In the genomic region with DNA sequence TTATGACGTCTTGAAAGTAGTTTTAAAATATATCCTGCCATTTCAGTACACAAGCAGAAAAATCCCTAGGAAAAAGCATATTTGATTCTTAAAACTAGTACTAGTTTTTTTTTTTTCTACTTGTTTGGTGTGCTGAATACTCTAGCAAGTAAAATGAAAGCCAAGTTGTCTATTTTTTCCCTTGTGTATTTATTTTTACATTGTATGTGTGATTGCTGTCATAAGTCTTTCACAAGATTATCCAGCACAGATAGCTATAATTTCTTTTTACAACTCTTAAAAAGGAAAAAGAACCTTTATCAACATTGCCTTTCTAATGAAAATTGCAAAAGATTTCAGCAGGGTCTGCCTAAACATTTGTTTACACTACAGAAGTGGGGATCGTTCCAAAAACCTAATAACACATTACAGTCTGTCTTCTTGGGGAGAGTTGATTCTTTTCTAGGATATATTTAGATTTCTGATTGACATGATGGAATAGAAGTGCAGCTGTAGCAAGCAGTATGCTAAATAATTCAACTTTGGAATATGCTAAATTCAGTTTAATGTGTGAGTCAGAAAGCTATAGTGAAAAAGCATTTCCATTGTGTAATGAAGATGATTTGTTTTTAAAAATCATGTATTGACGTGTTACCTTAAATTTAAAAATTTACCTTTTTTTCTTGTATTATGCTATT, we compare ENCODE assay signal across 9 cellular contexts. TPM values are rescaled to one million over a fixed set of nuclear protein-coding genes. Genes with fewer than 3 reads are reported as not detected.
DNase-seq lines count a peak whose midpoint lies in the region; ATAC-seq and TF ChIP-seq lines count a peak whose summit lies in the region.
"Had no signal": no experiment of that assay in that cellular context is flagged by ENCODE, and none has a peak within 500 bp of the region (broad histone marks: within the 10 kb centered on the region; RNA-seq: fewer than 3 reads in every experiment).

No MANE protein-coding gene starts in this region.

- H3K27ac ChIP-seq in HUES6 (ENCODE audit: low read depth, low read length) (no peak overlapping the region), mammary epithelial cell (ENCODE audit: insufficient read depth, low read depth, low read length) (peak overlapping the region; percentile 92), muscle layer of colon (ENCODE audit: low read depth, low read length) (no peak overlapping the region)

- 2% methylated on average over 3 of the region's 3 CpGs for WGBS in mammary epithelial cell (ENCODE audit: low coverage, missing lambda C conversion rate)

- DNase-seq in AG09309 (ENCODE audit: low read depth) (no peak), mammary epithelial cell (no peak), NCI-H2171 treated with DMSO at 0.1 percent for 48 hours (lab: John Stamatoyannopoulos, UW) (no peak)
- DNase-seq: NCI-H1436 treated with DMSO at 0.1 percent for 48 hours had no signal

- BruUV-seq in mammary epithelial cell (replicated peaks; lab: Mats Ljungman, UMichigan) = no TSS peak

- H4K20me1 ChIP-seq in mammary epithelial cell (ENCODE audit: insufficient read depth, low read length) = peaks cover 5% of the 10 kb centered on the region

- peak overlapping the region; percentile 86 for H3K4me2 ChIP-seq in mammary epithelial cell (ENCODE audit: insufficient read depth, low read depth, low read length)

- TF ChIP-seq CTCF in AG09309 (IDR thresholded peaks at IDR 0.05; ENCODE audit: control insufficient read depth, insufficient read depth, low read depth, low read length, missing control alignments) = no peak
- no peak for TF ChIP-seq CTCF in mammary epithelial cell (conservative IDR thresholded peaks at IDR 0.05 in 1 of 2, IDR thresholded peaks at IDR 0.05 in 1 of 2; ENCODE audit: extremely low read depth in 1 of 2, insufficient read depth in 1 of 2, low read depth in 1 of 2, low read length in 2 of 2)

- H3K79me2 ChIP-seq in mammary epithelial cell (ENCODE audit: insufficient read depth, low read length) = peaks cover 89% of the 10 kb centered on the region

- H3K36me3 ChIP-seq in HUES6 (ENCODE audit: control insufficient read depth, insufficient read depth, low read length) (peaks cover 11% of the 10 kb centered on the region), mammary epithelial cell (ENCODE audit: insufficient read depth, low read length) (peaks cover 2% of the 10 kb centered on the region), muscle layer of colon (ENCODE audit: insufficient read depth, low read length) (no peaks in the 10 kb centered on the region)

- CTCF ChIA-PET in mammary epithelial cell (lab: Charles Lee; ENCODE audit: low non-redundant PET) = interaction anchor here (0.6 to 1.4 kb wide), 3 partner anchors 43 to 464 kb away, joined by 3 to 5 read pairs (median 3); no protein-coding TSS in a partner anchor

- ATAC-seq in HG02973 (IDR thresholded peaks at IDR 0.05; ENCODE audit: unreplicated experiment) (no peak), GM21367 (IDR thresholded peaks at IDR 0.05; ENCODE audit: unreplicated experiment) (no peak), HG03457 (IDR thresholded peaks at IDR 0.05; ENCODE audit: unreplicated experiment) (no peak)

- in situ Hi-C loops in mammary epithelial cell (cut with MboI; ENCODE audit: low sequenced_read_pairs in 2 of 2) = loop anchor here in 1 of 2 donors (5.0 kb wide), 1 partner anchor 46 kb away; no protein-coding TSS in a partner anchor

- H3K9me3 ChIP-seq in HUES6 (ENCODE audit: control insufficient read depth, insufficient read depth, low read depth, low read length) (no peaks in the 10 kb centered on the region), mammary epithelial cell (replicated peaks; ENCODE audit: insufficient read depth, low read length) (no peaks in the 10 kb centered on the region), muscle layer of colon (ENCODE audit: low read length) (no peaks in the 10 kb centered on the region)

- H3K4me3 ChIP-seq in AG09309 (ENCODE audit: control insufficient read depth, low read depth, low read length) (peak overlapping the region; percentile 85), HUES6 (ENCODE audit: low read depth, low read length) (peak overlapping the region; percentile 93), mammary epithelial cell (replicated peaks in 1 of 3; ENCODE audit: insufficient read depth in 1 of 3, low read depth in 2 of 3, low read length in 3 of 3) (peak overlapping the region; percentile 87 to 97 (median 96)), muscle layer of colon (ENCODE audit: low read depth in 1 of 2, low read length in 2 of 2) (peak overlapping the region in 1 of 2 donors; percentile 93)

- H3K27me3 ChIP-seq in HUES6 (ENCODE audit: control insufficient read depth, insufficient read depth, low read length) = no peaks in the 10 kb centered on the region
- no peaks in the 10 kb centered on the region for H3K27me3 ChIP-seq in mammary epithelial cell (ENCODE audit: insufficient read depth, low read length)
- no peaks in the 10 kb centered on the region for H3K27me3 ChIP-seq in muscle layer of colon (ENCODE audit: control insufficient read depth in 1 of 2, insufficient read depth in 2 of 2, low read length in 2 of 2)

- H2AFZ ChIP-seq in mammary epithelial cell (ENCODE audit: low read depth, low read length) = no peak overlapping the region

- H3K4me1 ChIP-seq in HUES6 (ENCODE audit: control insufficient read depth, insufficient read depth, low read length) (peaks cover 15% of the 10 kb centered on the region), mammary epithelial cell (ENCODE audit: insufficient read depth, low read length) (peaks cover 36% of the 10 kb centered on the region), muscle layer of colon (ENCODE audit: insufficient read depth, low read length) (peaks cover 34% of the 10 kb centered on the region)

- intact Hi-C loops in mammary epithelial cell (cut with micrococcal nuclease) = loop anchor here (5.0 kb wide), 2 partner anchors 99 to 266 kb away; partner anchors contain the start of gene FNBP1L

- H3K9ac ChIP-seq in HUES6 (ENCODE audit: low read length) (no peak overlapping the region), mammary epithelial cell (ENCODE audit: insufficient read depth, low read length) (peak overlapping the region; percentile 71), muscle layer of colon (ENCODE audit: low read length) (peak overlapping the region; percentile 59)

- dilution Hi-C loops in mammary epithelial cell (cut with HindIII; ENCODE audit: low sequenced_read_pairs) = no loop called here

RNA-seq across cellular contexts. Expression of gene DR1, which starts 2.5 kb away (rescaled TPM):
- 10 to 100 TPM; 35.8 to 79.2 TPM for total RNA-seq in mammary epithelial cell
- polyA plus RNA-seq in mammary epithelial cell = 25.7 TPM
- polyA minus RNA-seq in mammary epithelial cell = 55.4 TPM
